In genomic region chr19:15401397-15401710, GRCh38 we compare ENCODE assay signal across 24 cellular contexts.
"Had no signal": no experiment of that assay in that cellular context is flagged by ENCODE, and none has a peak within 500 bp of the region (broad histone marks: within the 10 kb centered on the region; RNA-seq: fewer than 3 reads in every experiment).

No MANE protein-coding gene starts in this region.

- H3K9me3 Mint-ChIP-seq: activated CD4-positive, alpha-beta T cell treated with anti-CD3 and anti-CD28 coated beads, Interleukin-2, amount 10 ng/mL, durations not matched to agents 7 days and 5 days; activated CD8-positive, alpha-beta T cell treated with anti-CD3 and anti-CD28 coated beads for 36 hours; activated T-helper 1 cell treated with anti-CD3 and anti-CD28 coated beads, Interleukin-12 subunit alpha, Interleukin-12 subunit beta, Interleukin-2, Interleukin-4 antibody, amounts not matched to agents 30 ng/mL and 10 ng/mL and 1 ng/mL, durations not matched to agents 14 hours and 24 hours and 36 hours; dendritic cell treated with granulocyte-macrophage colony-stimulating factor and Interleukin-4, amounts not matched to agents 40 ng/mL and 50 ng/mL, for 4 days; immature natural killer cell; natural killer cell treated with Interleukin-12 subunit alpha and Interleukin-12 subunit beta and Interleukin-15 and Interleukin-18, amount 100 ng/mL, for 72 hours; stimulated activated effector memory CD8-positive, alpha-beta T cell treated with anti-CD3 and anti-CD28 coated beads, Interleukin-12 subunit alpha, Interleukin-12 subunit beta, amount 100 ng/mL, for 72 hours; stimulated activated naive CD8-positive, alpha-beta T cell treated with anti-CD3 and anti-CD28 coated beads, Interleukin-15, amount 100 ng/mL, for 72 hours had no signal

- H3K27ac Mint-ChIP-seq: activated CD4-positive, alpha-beta T cell treated with anti-CD3 and anti-CD28 coated beads, Interleukin-2, amount 10 ng/mL, durations not matched to agents 7 days and 5 days; activated CD8-positive, alpha-beta memory T cell treated with anti-CD3 and anti-CD28 coated beads, Interleukin-2, amount 10 ng/mL, durations not matched to agents 7 days and 5 days; activated CD8-positive, alpha-beta T cell treated with anti-CD3 and anti-CD28 coated beads for 36 hours; activated T-helper 1 cell treated with anti-CD3 and anti-CD28 coated beads, Interleukin-12 subunit alpha, Interleukin-12 subunit beta, Interleukin-2, Interleukin-4 antibody, amounts not matched to agents 30 ng/mL and 10 ng/mL and 1 ng/mL, durations not matched to agents 14 hours and 24 hours and 36 hours; dendritic cell treated with granulocyte-macrophage colony-stimulating factor and Interleukin-4, amounts not matched to agents 40 ng/mL and 50 ng/mL, for 4 days; immature natural killer cell; stimulated activated naive CD8-positive, alpha-beta T cell treated with anti-CD3 and anti-CD28 coated beads, Interleukin-15, amount 100 ng/mL, for 72 hours had no signal

- H3K4me3 ChIP-seq: body of pancreas, transverse colon had no signal

- H3K27me3 Mint-ChIP-seq: activated CD4-positive, alpha-beta T cell treated with anti-CD3 and anti-CD28 coated beads, Interleukin-2, amount 10 ng/mL, durations not matched to agents 7 days and 5 days; activated CD8-positive, alpha-beta memory T cell treated with anti-CD3 and anti-CD28 coated beads, Interleukin-2, amount 10 ng/mL, durations not matched to agents 7 days and 5 days; activated CD8-positive, alpha-beta T cell treated with anti-CD3 and anti-CD28 coated beads for 36 hours; dendritic cell treated with granulocyte-macrophage colony-stimulating factor and Interleukin-4, amounts not matched to agents 40 ng/mL and 50 ng/mL, for 4 days; natural killer cell treated with Interleukin-12 subunit alpha and Interleukin-12 subunit beta and Interleukin-15 and Interleukin-18, amount 100 ng/mL, for 72 hours; stimulated activated naive CD8-positive, alpha-beta T cell treated with anti-CD3 and anti-CD28 coated beads, Interleukin-15, amount 100 ng/mL, for 72 hours had no signal

- H3K4me3 Mint-ChIP-seq: activated CD4-positive, alpha-beta T cell treated with anti-CD3 and anti-CD28 coated beads, Interleukin-2, amount 10 ng/mL, durations not matched to agents 7 days and 5 days; activated CD8-positive, alpha-beta memory T cell treated with anti-CD3 and anti-CD28 coated beads, Interleukin-2, amount 10 ng/mL, durations not matched to agents 7 days and 5 days; activated CD8-positive, alpha-beta T cell treated with anti-CD3 and anti-CD28 coated beads for 36 hours; activated T-helper 1 cell treated with anti-CD3 and anti-CD28 coated beads, Interleukin-12 subunit alpha, Interleukin-12 subunit beta, Interleukin-2, Interleukin-4 antibody, amounts not matched to agents 30 ng/mL and 10 ng/mL and 1 ng/mL, durations not matched to agents 14 hours and 24 hours and 36 hours; dendritic cell treated with granulocyte-macrophage colony-stimulating factor and Interleukin-4, amounts not matched to agents 40 ng/mL and 50 ng/mL, for 4 days; immature natural killer cell; natural killer cell treated with Interleukin-12 subunit alpha and Interleukin-12 subunit beta and Interleukin-15 and Interleukin-18, amount 100 ng/mL, for 72 hours; stimulated activated effector memory CD8-positive, alpha-beta T cell treated with anti-CD3 and anti-CD28 coated beads, Interleukin-12 subunit alpha, Interleukin-12 subunit beta, amount 100 ng/mL, for 72 hours; stimulated activated naive CD8-positive, alpha-beta T cell treated with anti-CD3 and anti-CD28 coated beads, Interleukin-15, amount 100 ng/mL, for 72 hours had no signal

- H3K9me3 ChIP-seq: body of pancreas, transverse colon had no signal

- DNase-seq: activated CD4-positive, alpha-beta T cell treated with anti-CD3 and anti-CD28 coated beads, Interleukin-2, amount 10 ng/mL, durations not matched to agents 7 days and 5 days; activated CD8-positive, alpha-beta memory T cell treated with anti-CD3 and anti-CD28 coated beads, Interleukin-2, amount 10 ng/mL, durations not matched to agents 7 days and 5 days; activated CD8-positive, alpha-beta T cell treated with anti-CD3 and anti-CD28 coated beads for 36 hours; activated gamma-delta T cell; activated naive CD4-positive, alpha-beta T cell treated with anti-CD3 and anti-CD28 coated beads, Interleukin-2, amount 50 U/mL, for 16 hours; activated T-cell treated with anti-CD3 and anti-CD28 coated beads for 4 hours; anterior cingulate cortex; body of pancreas; effector CD4-positive, alpha-beta T cell; immature natural killer cell; kidney glomerular epithelial cell; retina; stimulated activated CD4-positive, alpha-beta T cell treated with anti-CD3 and anti-CD28 coated beads, Interleukin-12 subunit alpha, Interleukin-12 subunit beta, amount 100 ng/mL, for 4 hours; stimulated activated CD4-positive, alpha-beta T cell treated with anti-CD3 and anti-CD28 coated beads, Interleukin-1b, Interleukin-23, amount 100 ng/mL, for 48 hours; stimulated activated naive CD8-positive, alpha-beta T cell treated with anti-CD3 and anti-CD28 coated beads, Interleukin-15, amount 100 ng/mL, for 72 hours; transverse colon had no signal

- H2AFZ ChIP-seq: parathyroid adenoma had no signal

- H3K9ac ChIP-seq: parathyroid adenoma had no signal

- ATAC-seq: activated CD4-positive, CD25-positive, alpha-beta regulatory T cell treated with anti-CD3 and anti-CD28 coated beads, Interleukin-2, amount 50 U/mL, for 24 hours; activated CD8-positive, alpha-beta memory T cell treated with anti-CD3 and anti-CD28 coated beads, Interleukin-2, amount 10 ng/mL, durations not matched to agents 7 days and 5 days; activated CD8-positive, alpha-beta T cell treated with anti-CD3 and anti-CD28 coated beads for 36 hours; body of pancreas; natural killer cell treated with Interleukin-12 subunit alpha and Interleukin-12 subunit beta and Interleukin-15 and Interleukin-18, amount 100 ng/mL, for 72 hours; SK-N-SH treated with all-trans-retinoic acid at 6 μM for 48 hours; stimulated activated effector memory CD8-positive, alpha-beta T cell treated with anti-CD3 and anti-CD28 coated beads, Interleukin-12 subunit alpha, Interleukin-12 subunit beta, amount 100 ng/mL, for 72 hours; stimulated activated naive CD8-positive, alpha-beta T cell treated with anti-CD3 and anti-CD28 coated beads, Interleukin-15, amount 100 ng/mL, for 72 hours had no signal

- H3K27me3 ChIP-seq: body of pancreas, transverse colon had no signal

- H3K27ac ChIP-seq: body of pancreas, parathyroid adenoma, VCaP had no signal
